In genomic region chr5:178535299-178536175, GRCh38 we compare ENCODE assay signal across 14 cellular contexts. TPM values are rescaled to one million over a fixed set of nuclear protein-coding genes. Genes with fewer than 3 reads are reported as not detected.
DNase-seq lines count a peak whose midpoint lies in the region; ATAC-seq and TF ChIP-seq lines count a peak whose summit lies in the region.
"Had no signal": no experiment of that assay in that cellular context is flagged by ENCODE, and none has a peak within 500 bp of the region (broad histone marks: within the 10 kb centered on the region; RNA-seq: fewer than 3 reads in every experiment).

No MANE protein-coding gene starts in this region.

- WGBS in heart left ventricle, 4 donors, result 62 to 75% (median 68%) methylated on average over 11 to 20 of the region's 20 CpGs

- peak overlapping the region in 11 of 12 donors; percentile 20 to 83 (median 60) for H3K27ac ChIP-seq in heart left ventricle

- ATAC-seq in heart left ventricle, result peak; percentile 82 to 98 (median 96)
- ATAC-seq in GM18868 (IDR thresholded peaks at IDR 0.05; ENCODE audit: unreplicated experiment), result no peak

- no peaks in the 10 kb centered on the region for H3K36me3 ChIP-seq in heart left ventricle

- no peak overlapping the region for H3K4me3 ChIP-seq in heart left ventricle

- no peaks in the 10 kb centered on the region for H3K27me3 ChIP-seq in heart left ventricle

- DNase-seq in Daoy (ENCODE audit: low read depth), result peak; percentile 84
- peak; percentile 27 for DNase-seq in SKM-1 (lab: John Stamatoyannopoulos, UW; ENCODE audit: unreplicated experiment)
- peak; percentile 63 to 91 (median 77) for DNase-seq in heart left ventricle
- DNase-seq in posterior vena cava (ENCODE audit: low spot score), result peak; percentile 76
- no peak for DNase-seq in SHP77 (lab: John Stamatoyannopoulos, UW)
- no peak for DNase-seq in amniotic stem cell (lab: John Stamatoyannopoulos, UW)
- DNase-seq in SHP77 treated with DMSO at 0.1 percent for 48 hours (lab: John Stamatoyannopoulos, UW), result no peak
- DNase-seq: GOT3; NCI-H1417 treated with DMSO at 0.1 percent for 48 hours; NCI-H510A treated with DMSO at 0.1 percent for 48 hours; stimulated activated CD4-positive, alpha-beta T cell treated with anti-CD3 and anti-CD28 coated beads, Interleukin-12 subunit alpha, Interleukin-12 subunit beta, amount 100 ng/mL, for 4 hours had no signal

- TF ChIP-seq CTCF in heart left ventricle (IDR thresholded peaks at IDR 0.05), result no peak

- H3K9me3 ChIP-seq in heart left ventricle, result no peaks in the 10 kb centered on the region

- intact Hi-C loops in heart left ventricle (cut with DNase I) (loop anchor here in 1 of 10 donors (5.0 kb wide), 1 partner anchor 68 kb away; no protein-coding TSS in a partner anchor), posterior vena cava (cut with DNase I) (no loop called here)

- no peak for TF ChIP-seq POLR2A in heart left ventricle (IDR thresholded peaks at IDR 0.05)

- H3K4me1 ChIP-seq in heart left ventricle, result peaks cover 0 to 16% (median 4%) of the 10 kb centered on the region in 12 donors

RNA-seq across cellular contexts. Expression of gene COL23A1, which starts 54.7 kb away (rescaled TPM):
- 21.7 and 27.1 TPM in 2 replicates for total RNA-seq in Daoy (2014; rRNA removed; shearing (Covaris generic))
- total RNA-seq in heart left ventricle (10 to 100 TPM in 8 of 9 donors, 1 to 10 TPM in 1; 6.0 to 33.0 (median 21.2) TPM), posterior vena cava (1 to 10 TPM; 2.0 to 3.0 TPM)
- 1 to 10 TPM; 7.2 to 9.3 TPM for polyA plus RNA-seq in heart left ventricle
- total RNA-seq: SK-MEL-5 had no signal
- polyA plus RNA-seq: neural cell had no signal

Comparison
In these comparisons a context has a peak if more than half of its experiments do, and no peak if none do; other contexts are left out.
1. DNase-seq: peak in Daoy (single experiment), SKM-1 (single experiment), heart left ventricle (5 of 5) and posterior vena cava (single experiment); none in SHP77 (0 of 2), amniotic stem cell (single experiment) and SHP77 treated with DMSO at 0.1 percent for 48 hours (single experiment).